ENCODE assay signal across 8 cellular contexts in the genomic region with DNA sequence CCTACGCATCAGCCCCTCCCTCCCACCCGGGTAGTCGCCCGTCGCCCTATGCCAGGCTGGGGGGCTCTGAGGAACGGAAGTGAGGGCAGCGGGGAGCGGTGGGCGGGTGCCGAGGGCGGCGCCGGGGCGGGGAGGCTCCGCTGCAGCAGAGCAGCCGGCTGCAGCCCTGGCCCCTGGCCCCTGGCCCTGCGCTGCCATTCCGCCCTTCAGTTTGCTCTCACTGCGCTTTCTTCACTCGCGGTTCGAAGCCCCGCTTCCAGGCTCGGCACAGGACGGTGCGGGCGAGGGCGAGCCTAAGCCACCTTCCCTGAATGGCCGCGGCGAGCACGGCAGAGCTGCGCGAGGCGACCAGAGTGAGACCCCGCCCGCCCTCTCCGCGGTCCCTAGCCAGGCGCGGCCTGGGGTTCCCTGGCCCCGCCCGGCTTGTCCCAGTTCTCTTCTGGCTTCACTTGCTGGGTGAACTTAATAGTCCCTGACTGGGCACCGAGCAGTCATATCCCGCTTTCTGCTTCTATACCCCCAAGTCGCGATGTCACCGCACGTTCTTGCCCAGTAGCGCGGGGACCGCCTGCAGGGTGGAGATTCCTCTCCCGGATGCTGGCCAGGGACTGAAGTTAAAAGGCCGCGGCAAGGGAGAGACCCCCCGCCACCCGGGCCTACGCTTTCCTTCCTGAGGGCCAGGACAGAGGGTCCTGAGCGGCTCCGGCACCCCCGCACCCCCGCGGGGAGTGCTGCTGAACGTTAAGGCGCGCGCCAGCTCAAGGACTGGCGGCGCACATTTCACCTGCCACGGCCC. TPM values are rescaled to one million over a fixed set of nuclear protein-coding genes. Genes with fewer than 3 reads are reported as not detected.
DNase-seq lines count a peak whose midpoint lies in the region; ATAC-seq and TF ChIP-seq lines count a peak whose summit lies in the region.

No MANE protein-coding gene starts in this region.

- no peak overlapping the region for H3K27ac Mint-ChIP-seq in CD8-positive, alpha-beta T cell
- no peak overlapping the region for H3K27ac Mint-ChIP-seq in WTC11

- peaks cover 61% of the 10 kb centered on the region for H3K27me3 Mint-ChIP-seq in CD8-positive, alpha-beta T cell (ENCODE audit: low read depth)
- peaks cover 55% of the 10 kb centered on the region for H3K27me3 Mint-ChIP-seq in WTC11 (ENCODE audit: low read depth)

- H3K36me3 ChIP-seq in CD8-positive, alpha-beta T cell (ENCODE audit: insufficient read depth, low read length): no peaks in the 10 kb centered on the region

- POLR2A ChIA-PET in CD8-positive, alpha-beta T cell (lab: Charles Lee): interaction anchor here (1.1 kb wide), 1 partner anchor 9 kb away, joined by 5 read pairs; no protein-coding TSS in a partner anchor
- POLR2A ChIA-PET in WTC11 (lab: Charles Lee): interaction anchor here (0.9 to 3.2 kb wide), 5 partner anchors 10 to 199 kb away, joined by 3 to 27 read pairs (median 4); a partner anchor contains a TSS

- DNase-seq in CD8-positive, alpha-beta T cell: no peak
- DNase-seq in WTC11 (ENCODE audit: low spot score) (peak; percentile 62), fibroblast of mammary gland (ENCODE audit: low read depth) (peak; percentile 18), omental fat pad (ENCODE audit: low spot score) (no peak), EL (no peak), middle frontal gyrus (ENCODE audit: extremely low spot score, low spot score) (no peak)

- H3K9me3 ChIP-seq in CD8-positive, alpha-beta T cell (ENCODE audit: low read length): no peaks in the 10 kb centered on the region

- H3K9me3 Mint-ChIP-seq in CD8-positive, alpha-beta T cell: peaks cover 5% of the 10 kb centered on the region
- H3K9me3 Mint-ChIP-seq in WTC11: peaks cover 29% of the 10 kb centered on the region

- peak overlapping the region; percentile 73 for H3K4me3 ChIP-seq in CD8-positive, alpha-beta T cell (ENCODE audit: low read depth, low read length)
- H3K4me3 ChIP-seq in fibroblast of mammary gland (ENCODE audit: control insufficient read depth, low read depth, low read length): peak overlapping the region; percentile 69

- H3K4me3 Mint-ChIP-seq in CD8-positive, alpha-beta T cell: peak overlapping the region; percentile 82
- H3K4me3 Mint-ChIP-seq in WTC11: peak overlapping the region; percentile 85

- peak; percentile 18 for ATAC-seq in CD8-positive, alpha-beta T cell
- ATAC-seq in GM19397 (IDR thresholded peaks at IDR 0.05; ENCODE audit: unreplicated experiment) (peak; percentile 57), HG03354 (IDR thresholded peaks at IDR 0.05; ENCODE audit: poor library complexity, severe bottlenecking, unreplicated experiment) (peak; percentile 52), WTC11 (peak; percentile 72), omental fat pad (ENCODE audit: low FRiP score) (peak; percentile 81)

- H3K4me1 ChIP-seq in CD8-positive, alpha-beta T cell (ENCODE audit: insufficient read depth, low read length): peaks cover 18% of the 10 kb centered on the region

- no peak overlapping the region for H3K27ac ChIP-seq in CD8-positive, alpha-beta T cell (ENCODE audit: low read depth, low read length)

- CTCF ChIA-PET in CD8-positive, alpha-beta T cell (lab: Charles Lee): no interaction called here
- CTCF ChIA-PET in WTC11 (lab: Charles Lee): interaction anchor here (1.0 to 1.4 kb wide), 4 partner anchors 9 to 101 kb away, joined by 3 to 6 read pairs (median 3); no protein-coding TSS in a partner anchor

- peaks cover 21% of the 10 kb centered on the region for H3K27me3 ChIP-seq in CD8-positive, alpha-beta T cell (ENCODE audit: insufficient read depth, low read length)

- H3K36me3 Mint-ChIP-seq in CD8-positive, alpha-beta T cell: no peaks in the 10 kb centered on the region
- H3K36me3 Mint-ChIP-seq in WTC11: peaks cover 36% of the 10 kb centered on the region

- no peak for TF ChIP-seq CTCF in CD8-positive, alpha-beta T cell (IDR thresholded peaks at IDR 0.05)
- TF ChIP-seq CTCF in WTC11 (IDR thresholded peaks at IDR 0.05) (no peak), fibroblast of mammary gland (conservative IDR thresholded peaks at IDR 0.05; ENCODE audit: control insufficient read depth, insufficient read depth, low read depth, low read length) (no peak), omental fat pad (IDR thresholded peaks at IDR 0.05) (no peak)

- H3K4me1 Mint-ChIP-seq in CD8-positive, alpha-beta T cell (ENCODE audit: low read depth): peaks cover 13% of the 10 kb centered on the region
- peaks cover 14% of the 10 kb centered on the region for H3K4me1 Mint-ChIP-seq in WTC11

- intact Hi-C loops in CD8-positive, alpha-beta T cell (cut with DNase I, micrococcal nuclease): loop anchor here in 1 of 2 experiments (1.0 to 5.0 kb wide), 4 partner anchors 10 to 670 kb away; a partner anchor contains a TSS

TF ChIP-seq in WTC11, 78 proteins besides CTCF, POLR2A, EP300 and RAD21 (continues in another document):
- TF ChIP-seq SP1 (CRISPR knock-in tag; conservative IDR thresholded peaks at IDR 0.05) (peak; percentile 61; the same call in 1 of the 2 replicates), SMAD3 (CRISPR knock-in tag; IDR thresholded peaks at IDR 0.05; ENCODE audit: borderline replicate concordance) (no peak), NFYB (CRISPR knock-in tag; conservative IDR thresholded peaks at IDR 0.05; ENCODE audit: low read depth) (no peak), ZBTB21 (CRISPR knock-in tag; IDR thresholded peaks at IDR 0.05; ENCODE audit: borderline replicate concordance) (no peak), ZNF232 (CRISPR knock-in tag; IDR thresholded peaks at IDR 0.05) (no peak), KAT7 (CRISPR knock-in tag; IDR thresholded peaks at IDR 0.05; ENCODE audit: borderline replicate concordance) (no peak), IRF2 (CRISPR knock-in tag; IDR thresholded peaks at IDR 0.05; ENCODE audit: borderline replicate concordance, low read depth) (no peak), ETV6 (CRISPR knock-in tag; IDR thresholded peaks at IDR 0.05) (peak; percentile 2; the same call in 1 of the 2 replicates), ZNF219 (CRISPR knock-in tag; IDR thresholded peaks at IDR 0.05; ENCODE audit: borderline replicate concordance) (no peak), ZNF138 (CRISPR knock-in tag; conservative IDR thresholded peaks at IDR 0.05) (peak; percentile 49; the same call in 1 of the 2 replicates)
- TF ChIP-seq, protein P1, sequence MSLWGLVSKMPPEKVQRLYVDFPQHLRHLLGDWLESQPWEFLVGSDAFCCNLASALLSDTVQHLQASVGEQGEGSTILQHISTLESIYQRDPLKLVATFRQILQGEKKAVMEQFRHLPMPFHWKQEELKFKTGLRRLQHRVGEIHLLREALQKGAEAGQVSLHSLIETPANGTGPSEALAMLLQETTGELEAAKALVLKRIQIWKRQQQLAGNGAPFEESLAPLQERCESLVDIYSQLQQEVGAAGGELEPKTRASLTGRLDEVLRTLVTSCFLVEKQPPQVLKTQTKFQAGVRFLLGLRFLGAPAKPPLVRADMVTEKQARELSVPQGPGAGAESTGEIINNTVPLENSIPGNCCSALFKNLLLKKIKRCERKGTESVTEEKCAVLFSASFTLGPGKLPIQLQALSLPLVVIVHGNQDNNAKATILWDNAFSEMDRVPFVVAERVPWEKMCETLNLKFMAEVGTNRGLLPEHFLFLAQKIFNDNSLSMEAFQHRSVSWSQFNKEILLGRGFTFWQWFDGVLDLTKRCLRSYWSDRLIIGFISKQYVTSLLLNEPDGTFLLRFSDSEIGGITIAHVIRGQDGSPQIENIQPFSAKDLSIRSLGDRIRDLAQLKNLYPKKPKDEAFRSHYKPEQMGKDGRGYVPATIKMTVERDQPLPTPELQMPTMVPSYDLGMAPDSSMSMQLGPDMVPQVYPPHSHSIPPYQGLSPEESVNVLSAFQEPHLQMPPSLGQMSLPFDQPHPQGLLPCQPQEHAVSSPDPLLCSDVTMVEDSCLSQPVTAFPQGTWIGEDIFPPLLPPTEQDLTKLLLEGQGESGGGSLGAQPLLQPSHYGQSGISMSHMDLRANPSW (CRISPR knock-in tag; conservative IDR thresholded peaks at IDR 0.05; ENCODE audit: low read depth): no peak
- TF ChIP-seq, protein P2, sequence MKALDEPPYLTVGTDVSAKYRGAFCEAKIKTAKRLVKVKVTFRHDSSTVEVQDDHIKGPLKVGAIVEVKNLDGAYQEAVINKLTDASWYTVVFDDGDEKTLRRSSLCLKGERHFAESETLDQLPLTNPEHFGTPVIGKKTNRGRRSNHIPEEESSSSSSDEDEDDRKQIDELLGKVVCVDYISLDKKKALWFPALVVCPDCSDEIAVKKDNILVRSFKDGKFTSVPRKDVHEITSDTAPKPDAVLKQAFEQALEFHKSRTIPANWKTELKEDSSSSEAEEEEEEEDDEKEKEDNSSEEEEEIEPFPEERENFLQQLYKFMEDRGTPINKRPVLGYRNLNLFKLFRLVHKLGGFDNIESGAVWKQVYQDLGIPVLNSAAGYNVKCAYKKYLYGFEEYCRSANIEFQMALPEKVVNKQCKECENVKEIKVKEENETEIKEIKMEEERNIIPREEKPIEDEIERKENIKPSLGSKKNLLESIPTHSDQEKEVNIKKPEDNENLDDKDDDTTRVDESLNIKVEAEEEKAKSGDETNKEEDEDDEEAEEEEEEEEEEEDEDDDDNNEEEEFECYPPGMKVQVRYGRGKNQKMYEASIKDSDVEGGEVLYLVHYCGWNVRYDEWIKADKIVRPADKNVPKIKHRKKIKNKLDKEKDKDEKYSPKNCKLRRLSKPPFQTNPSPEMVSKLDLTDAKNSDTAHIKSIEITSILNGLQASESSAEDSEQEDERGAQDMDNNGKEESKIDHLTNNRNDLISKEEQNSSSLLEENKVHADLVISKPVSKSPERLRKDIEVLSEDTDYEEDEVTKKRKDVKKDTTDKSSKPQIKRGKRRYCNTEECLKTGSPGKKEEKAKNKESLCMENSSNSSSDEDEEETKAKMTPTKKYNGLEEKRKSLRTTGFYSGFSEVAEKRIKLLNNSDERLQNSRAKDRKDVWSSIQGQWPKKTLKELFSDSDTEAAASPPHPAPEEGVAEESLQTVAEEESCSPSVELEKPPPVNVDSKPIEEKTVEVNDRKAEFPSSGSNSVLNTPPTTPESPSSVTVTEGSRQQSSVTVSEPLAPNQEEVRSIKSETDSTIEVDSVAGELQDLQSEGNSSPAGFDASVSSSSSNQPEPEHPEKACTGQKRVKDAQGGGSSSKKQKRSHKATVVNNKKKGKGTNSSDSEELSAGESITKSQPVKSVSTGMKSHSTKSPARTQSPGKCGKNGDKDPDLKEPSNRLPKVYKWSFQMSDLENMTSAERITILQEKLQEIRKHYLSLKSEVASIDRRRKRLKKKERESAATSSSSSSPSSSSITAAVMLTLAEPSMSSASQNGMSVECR (CRISPR knock-in tag; IDR thresholded peaks at IDR 0.05; ENCODE audit: borderline replicate concordance): peak; percentile 61; the same call in 1 of the 2 replicates
- TF ChIP-seq, protein P3, sequence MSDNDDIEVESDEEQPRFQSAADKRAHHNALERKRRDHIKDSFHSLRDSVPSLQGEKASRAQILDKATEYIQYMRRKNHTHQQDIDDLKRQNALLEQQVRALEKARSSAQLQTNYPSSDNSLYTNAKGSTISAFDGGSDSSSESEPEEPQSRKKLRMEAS (CRISPR knock-in tag; IDR thresholded peaks at IDR 0.05): no peak; the same call in 1 of the 2 replicates

RNA-seq across cellular contexts. Expression of a gene that starts 0.6 kb away (rescaled TPM):
- not detected for total RNA-seq in CD8-positive, alpha-beta T cell
- total RNA-seq in WTC11 (2021) (17.4 to 24.1 TPM (median 20.0 TPM) in 3 replicates), omental fat pad (1 to 10 TPM in 1 of 4 donors, under 1 TPM in 3; 0.46 to 1.9 (median 0.71) TPM)

Comparison
In these comparisons a context has a peak if more than half of its experiments do, and no peak if none do; other contexts are left out.
1. ATAC-seq: peak in every context shown above with its lines; median percentile 81 in omental fat pad; 72 in WTC11; 57 in GM19397; 52 in HG03354; 18 in CD8-positive, alpha-beta T cell.
2. DNase-seq: peak in WTC11 (single experiment) and fibroblast of mammary gland (single experiment); none in CD8-positive, alpha-beta T cell (0 of 7), omental fat pad (single experiment), EL (single experiment) and middle frontal gyrus (single experiment).